In the genomic region with DNA sequence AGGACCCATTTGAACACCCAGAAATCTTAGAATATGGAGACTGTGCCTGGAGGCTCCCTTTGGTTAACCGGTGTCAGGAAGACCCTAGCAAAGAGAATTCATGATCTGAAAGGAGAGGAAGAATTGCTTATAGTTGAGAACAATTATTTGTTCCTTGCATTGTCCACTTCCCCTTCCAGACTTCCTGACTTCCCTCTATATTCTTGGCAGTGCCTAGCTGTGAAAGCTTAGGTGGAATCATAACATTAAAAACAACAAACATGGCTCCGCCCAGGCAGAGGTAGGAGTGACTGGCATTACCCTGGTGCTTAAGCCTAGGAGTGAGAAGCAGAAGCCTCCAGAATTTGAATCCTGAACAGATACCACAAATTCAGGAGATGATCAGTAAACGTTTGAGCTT, we compare ENCODE assay signal across 8 cellular contexts. TPM values are rescaled to one million over a fixed set of nuclear protein-coding genes. Genes with fewer than 3 reads are reported as not detected.
DNase-seq lines count a peak whose midpoint lies in the region; ATAC-seq and TF ChIP-seq lines count a peak whose summit lies in the region.

No MANE protein-coding gene starts in this region.

- H3K36me3 ChIP-seq in MG63 (peaks cover 36% of the 10 kb centered on the region), brain microvascular endothelial cell (replicated peaks) (peaks cover 7% of the 10 kb centered on the region)

- ATAC-seq in HG02970 (IDR thresholded peaks at IDR 0.05; ENCODE audit: low FRiP score, unreplicated experiment): no peak
- no peak for ATAC-seq in GM18858 (IDR thresholded peaks at IDR 0.05; ENCODE audit: unreplicated experiment)

- no peak for TF ChIP-seq CTCF in brain microvascular endothelial cell (IDR thresholded peaks at IDR 0.05; ENCODE audit: low read depth, low read length, missing control alignments)
- TF ChIP-seq CTCF in nephron (IDR thresholded peaks at IDR 0.05; ENCODE audit: unreplicated experiment in 3 of 3): no peak

- H3K4me3 ChIP-seq in MG63 (peak overlapping the region; percentile 88), brain microvascular endothelial cell (ENCODE audit: low read depth, low read length) (no peak overlapping the region)

- H3K27ac ChIP-seq in brain microvascular endothelial cell: peak overlapping the region; percentile 80

- DNase-seq in Caki2 (ENCODE audit: low read depth) (peak; percentile 18), MG63 (no peak), brain microvascular endothelial cell (no peak), GOT3 (lab: John Stamatoyannopoulos, UW) (no peak)
- DNase-seq in stimulated activated CD4-positive, alpha-beta T cell treated with anti-CD3 and anti-CD28 coated beads, Interleukin-2, amount 100 ng/mL, for 24 hours: no peak

- H3K27me3 Mint-ChIP-seq in nephron (ENCODE audit: low read depth): no peaks in the 10 kb centered on the region

- no peaks in the 10 kb centered on the region for H3K27me3 ChIP-seq in MG63
- no peaks in the 10 kb centered on the region for H3K27me3 ChIP-seq in brain microvascular endothelial cell (replicated peaks)

- H3K4me1 Mint-ChIP-seq in nephron: peaks cover 30% of the 10 kb centered on the region

- in situ Hi-C loops in Caki2 (cut with HindIII; ENCODE audit: low pct_unique_long_range_greater_than_20kb, low sequenced_read_pairs): no loop called here
- in situ Hi-C loops in brain microvascular endothelial cell (cut with HindIII; ENCODE audit: low pct_ligation_motif_present, low sequenced_read_pairs): no loop called here

- H3K9me3 Mint-ChIP-seq in nephron: no peaks in the 10 kb centered on the region

- peak overlapping the region; percentile 97 to 99 (median 98) for H3K4me3 Mint-ChIP-seq in nephron

- H3K9me3 ChIP-seq in MG63: no peaks in the 10 kb centered on the region

- H3K36me3 Mint-ChIP-seq in nephron (ENCODE audit: low read depth): peaks cover 35% of the 10 kb centered on the region

- H3K27ac Mint-ChIP-seq in nephron: no peak overlapping the region

RNA-seq across cellular contexts. Expression of a gene that starts 1.9 kb away (rescaled TPM):
- total RNA-seq in Caki2 (2014; rRNA removed; shearing (Covaris generic); ENCODE audit: low replicate concordance): 14.3 and 26.9 TPM in 2 replicates
- 49.8 and 55.2 TPM in 2 replicates for total RNA-seq in MG63 (2014; rRNA removed; shearing (Covaris generic); ENCODE audit: low replicate concordance)

RNA-seq across cellular contexts. Expression of a gene that starts 50.4 kb away (rescaled TPM):
- total RNA-seq in Caki2 (2014; rRNA removed; shearing (Covaris generic); ENCODE audit: low replicate concordance): 0.81 and 13.0 TPM in 2 replicates
- 7.9 and 9.1 TPM in 2 replicates for total RNA-seq in MG63 (2014; rRNA removed; shearing (Covaris generic); ENCODE audit: low replicate concordance)

RNA-seq across cellular contexts. Expression of a gene that starts 58.4 kb away (rescaled TPM):
- 19.3 and 20.9 TPM in 2 replicates for total RNA-seq in Caki2 (2014; rRNA removed; shearing (Covaris generic); ENCODE audit: low replicate concordance)
- total RNA-seq in MG63 (2014; rRNA removed; shearing (Covaris generic); ENCODE audit: low replicate concordance): 20.5 and 69.1 TPM in 2 replicates
